Comparison of ENCODE assay signal across 17 cellular contexts in the genomic region with DNA sequence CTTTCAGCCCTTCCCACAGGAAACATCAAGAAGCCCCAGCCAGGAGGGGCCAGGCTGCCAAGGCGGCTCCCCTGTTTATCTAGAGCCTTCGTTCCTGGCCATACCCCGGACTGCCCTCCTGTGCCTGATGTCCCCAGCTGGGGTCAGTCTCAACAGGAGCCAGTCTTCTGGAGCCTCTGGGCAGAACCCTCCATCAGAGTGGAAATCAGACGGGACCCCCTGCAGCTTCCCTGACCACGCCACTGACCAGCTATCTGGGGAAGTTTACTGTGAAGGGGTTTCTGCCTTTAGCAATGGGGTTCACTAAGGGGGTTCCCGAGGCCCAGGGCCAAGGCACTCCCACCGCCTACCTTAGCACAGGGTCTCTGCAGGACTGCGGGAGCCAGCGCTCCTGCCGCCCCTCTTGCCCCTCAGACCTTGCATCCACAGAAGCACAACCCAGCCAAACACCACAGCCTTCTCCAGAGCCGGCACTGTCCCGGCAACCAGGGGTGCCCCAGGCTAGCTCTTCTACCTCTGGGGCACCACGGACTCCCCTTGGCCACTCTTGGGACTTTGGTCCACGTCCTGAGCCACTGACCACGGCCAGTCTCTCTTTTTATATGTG. TPM values are rescaled to one million over a fixed set of nuclear protein-coding genes. Genes with fewer than 3 reads are reported as not detected.
DNase-seq lines count a peak whose midpoint lies in the region; ATAC-seq and TF ChIP-seq lines count a peak whose summit lies in the region.
"Had no signal": no experiment of that assay in that cellular context is flagged by ENCODE, and none has a peak within 500 bp of the region (broad histone marks: within the 10 kb centered on the region; RNA-seq: fewer than 3 reads in every experiment).

No MANE protein-coding gene starts in this region.

- H3K4me1 ChIP-seq in CD4-positive, alpha-beta memory T cell (ENCODE audit: insufficient read depth, low read length), result peaks cover 23% of the 10 kb centered on the region
- peaks cover 10 to 16% of the 10 kb centered on the region in 2 donors for H3K4me1 ChIP-seq in neuronal stem cell (ENCODE audit: control insufficient read depth in 2 of 2, insufficient read depth in 1 of 2, low read depth in 1 of 2, low read length in 2 of 2)

- CTCF ChIA-PET in activated CD4-positive, alpha-beta memory T cell treated with anti-CD3 and anti-CD28 coated beads for 36 hours (lab: Charles Lee), result interaction anchor here (0.6 kb wide), 1 partner anchor 295 kb away, joined by 3 read pairs; no protein-coding TSS in a partner anchor
- CTCF ChIA-PET in activated CD4-positive, alpha-beta memory T cell treated with anti-CD3 and anti-CD28 coated beads, Interleukin-2, amount 10 ng/mL, durations not matched to agents 7 days and 5 days (lab: Charles Lee), result interaction anchor here (1.6 kb wide), 1 partner anchor 15 kb away, joined by 3 read pairs; no protein-coding TSS in a partner anchor
- CTCF ChIA-PET in CD4-positive, alpha-beta memory T cell (lab: Charles Lee; ENCODE audit: partially characterized antibody), result interaction anchor here (1.5 kb wide), 2 partner anchors 18 to 207 kb away, joined by 3 to 4 read pairs; no protein-coding TSS in a partner anchor
- CTCF ChIA-PET in activated B cell treated with CpG ODN at 0.5 μM for 24 hours (lab: Charles Lee), result no interaction called here

- no peaks in the 10 kb centered on the region for H3K27me3 ChIP-seq in CD4-positive, alpha-beta memory T cell (ENCODE audit: insufficient read depth, low read length)
- H3K27me3 ChIP-seq in neuronal stem cell (ENCODE audit: control insufficient read depth in 3 of 3, insufficient read depth in 3 of 3, low read depth in 1 of 3, low read length in 3 of 3), result no peaks in the 10 kb centered on the region
- H3K27me3 ChIP-seq in MG63, result no peaks in the 10 kb centered on the region
- H3K27me3 ChIP-seq: BLaER1 had no signal

- intact Hi-C loops in activated CD4-positive, alpha-beta memory T cell treated with anti-CD3 and anti-CD28 coated beads for 36 hours (cut with micrococcal nuclease), result no loop called here
- intact Hi-C loops in CD4-positive, alpha-beta memory T cell (cut with micrococcal nuclease), result loop anchor here (5.0 kb wide), 1 partner anchor 254 kb away; no protein-coding TSS in a partner anchor
- intact Hi-C loops in activated B cell treated with CpG ODN at 0.5 μM for 24 hours (cut with micrococcal nuclease), result no loop called here

- H2BK12ac ChIP-seq in neuronal stem cell (ENCODE audit: low read length), result no peak overlapping the region

- POLR2A ChIA-PET in activated CD4-positive, alpha-beta memory T cell treated with anti-CD3 and anti-CD28 coated beads for 36 hours (lab: Charles Lee), result interaction anchor here (0.9 kb wide), 1 partner anchor 267 kb away, joined by 3 read pairs; no protein-coding TSS in a partner anchor
- POLR2A ChIA-PET in activated CD4-positive, alpha-beta memory T cell treated with anti-CD3 and anti-CD28 coated beads, Interleukin-2, amount 10 ng/mL, durations not matched to agents 7 days and 5 days (lab: Charles Lee), result no interaction called here
- POLR2A ChIA-PET in CD4-positive, alpha-beta memory T cell (lab: Charles Lee; ENCODE audit: partially characterized antibody), result interaction anchor here (1.1 to 1.5 kb wide), 2 partner anchors 21 to 244 kb away, joined by 3 to 4 read pairs; no protein-coding TSS in a partner anchor
- POLR2A ChIA-PET in activated B cell treated with CpG ODN at 0.5 μM for 24 hours (lab: Charles Lee), result no interaction called here

- H4K8ac ChIP-seq in neuronal stem cell (ENCODE audit: low read depth, low read length), result no peak overlapping the region

- DNase-seq in activated CD4-positive, alpha-beta memory T cell treated with anti-CD3 and anti-CD28 coated beads for 36 hours, result no peak
- DNase-seq in activated CD4-positive, alpha-beta memory T cell treated with anti-CD3 and anti-CD28 coated beads, Interleukin-2, amount 10 ng/mL, durations not matched to agents 7 days and 5 days, result no peak
- no peak for DNase-seq in CD4-positive, alpha-beta memory T cell
- DNase-seq in activated B cell treated with CpG ODN at 0.5 μM for 24 hours (no peak), neuronal stem cell (ENCODE audit: low spot score) (no peak), MG63 (no peak)
- no peak for DNase-seq in stimulated activated CD8-positive, alpha-beta memory T cell treated with anti-CD3 and anti-CD28 coated beads, Interleukin-4, amount 100 ng/mL, for 48 hours
- DNase-seq: DND-41, HCEC 1CT, KG1, NCI-H1048, NCI-H146, NCI-H2081, NCI-H748 treated with DMSO at 0.1 percent for 48 hours, PC-9 had no signal

- no peaks in the 10 kb centered on the region for H3K36me3 Mint-ChIP-seq in activated CD4-positive, alpha-beta memory T cell treated with anti-CD3 and anti-CD28 coated beads for 36 hours
- peaks cover 7% of the 10 kb centered on the region for H3K36me3 Mint-ChIP-seq in activated CD4-positive, alpha-beta memory T cell treated with anti-CD3 and anti-CD28 coated beads, Interleukin-2, amount 10 ng/mL, durations not matched to agents 7 days and 5 days (ENCODE audit: low read depth)
- peaks cover 4 to 20% of the 10 kb centered on the region in 2 donors for H3K36me3 Mint-ChIP-seq in CD4-positive, alpha-beta memory T cell
- peaks cover 9% of the 10 kb centered on the region for H3K36me3 Mint-ChIP-seq in activated B cell treated with CpG ODN at 0.5 μM for 24 hours (ENCODE audit: low read depth)

- no peak overlapping the region for H3K9ac ChIP-seq in neuronal stem cell (ENCODE audit: low read depth, low read length, poor library complexity)
- H3K9ac ChIP-seq: BLaER1 had no signal

- H2BK15ac ChIP-seq in neuronal stem cell (ENCODE audit: low read length), result no peak overlapping the region

- no peaks in the 10 kb centered on the region for H3K9me3 Mint-ChIP-seq in activated CD4-positive, alpha-beta memory T cell treated with anti-CD3 and anti-CD28 coated beads for 36 hours
- no peaks in the 10 kb centered on the region for H3K9me3 Mint-ChIP-seq in activated CD4-positive, alpha-beta memory T cell treated with anti-CD3 and anti-CD28 coated beads, Interleukin-2, amount 10 ng/mL, durations not matched to agents 7 days and 5 days
- peaks cover 0 to 2% (median 0%) of the 10 kb centered on the region in 8 donors for H3K9me3 Mint-ChIP-seq in CD4-positive, alpha-beta memory T cell
- H3K9me3 Mint-ChIP-seq in activated B cell treated with CpG ODN at 0.5 μM for 24 hours, result no peaks in the 10 kb centered on the region

- H3K36me3 ChIP-seq in CD4-positive, alpha-beta memory T cell (ENCODE audit: insufficient read depth, low read length), result no peaks in the 10 kb centered on the region
- H3K36me3 ChIP-seq in neuronal stem cell (replicated peaks in 1 of 2; ENCODE audit: control insufficient read depth in 2 of 2, insufficient read depth in 2 of 2, low read length in 2 of 2), result peaks cover 27 to 57% of the 10 kb centered on the region in 2 donors
- peaks cover 6% of the 10 kb centered on the region for H3K36me3 ChIP-seq in MG63

- no CpG with 5 or more reads among the region's 15 CpGs for WGBS in neuronal stem cell (ENCODE audit: extremely low coverage in 2 of 2, insufficient read length in 2 of 2, insufficient replicate concordance in 1 of 2), 2 donors

- no peak overlapping the region for H2BK5ac ChIP-seq in neuronal stem cell (ENCODE audit: low read length)

- H3K4me2 ChIP-seq in neuronal stem cell (ENCODE audit: insufficient read depth, low read length, poor library complexity, severe bottlenecking), result no peak overlapping the region
- H3K4me2 ChIP-seq: BLaER1, PC-9 had no signal

- H3K18ac ChIP-seq in neuronal stem cell (ENCODE audit: low read length), result no peak overlapping the region

- no peak overlapping the region for H3K4me3 Mint-ChIP-seq in activated CD4-positive, alpha-beta memory T cell treated with anti-CD3 and anti-CD28 coated beads for 36 hours
- H3K4me3 Mint-ChIP-seq in activated CD4-positive, alpha-beta memory T cell treated with anti-CD3 and anti-CD28 coated beads, Interleukin-2, amount 10 ng/mL, durations not matched to agents 7 days and 5 days, result no peak overlapping the region
- H3K4me3 Mint-ChIP-seq in CD4-positive, alpha-beta memory T cell, result peak overlapping the region in 1 of 8 donors; percentile 44
- peak overlapping the region; percentile 15 for H3K4me3 Mint-ChIP-seq in activated B cell treated with CpG ODN at 0.5 μM for 24 hours

- H3K27ac ChIP-seq in CD4-positive, alpha-beta memory T cell (ENCODE audit: low read depth, low read length), result no peak overlapping the region
- no peak overlapping the region for H3K27ac ChIP-seq in neuronal stem cell (replicated peaks; ENCODE audit: low read length)
- H3K27ac ChIP-seq: BLaER1, PC-9 had no signal

- H2BK120ac ChIP-seq in neuronal stem cell (ENCODE audit: low read depth, low read length), result no peak overlapping the region

- ATAC-seq in activated B cell treated with CpG ODN at 0.5 μM for 24 hours (ENCODE audit: low read depth) (no peak), HG02642 (IDR thresholded peaks at IDR 0.05; ENCODE audit: poor library complexity, unreplicated experiment) (no peak)

- peaks cover 13% of the 10 kb centered on the region for H3K79me1 ChIP-seq in neuronal stem cell (ENCODE audit: low read depth, low read length)

- H3K4me1 Mint-ChIP-seq in activated CD4-positive, alpha-beta memory T cell treated with anti-CD3 and anti-CD28 coated beads for 36 hours (ENCODE audit: low read depth), result peaks cover 22% of the 10 kb centered on the region
- H3K4me1 Mint-ChIP-seq in activated CD4-positive, alpha-beta memory T cell treated with anti-CD3 and anti-CD28 coated beads, Interleukin-2, amount 10 ng/mL, durations not matched to agents 7 days and 5 days, result peaks cover 28% of the 10 kb centered on the region
- peaks cover 19 to 29% (median 23%) of the 10 kb centered on the region in 4 donors for H3K4me1 Mint-ChIP-seq in CD4-positive, alpha-beta memory T cell
- peaks cover 18% of the 10 kb centered on the region for H3K4me1 Mint-ChIP-seq in activated B cell treated with CpG ODN at 0.5 μM for 24 hours

- H3K23ac ChIP-seq in neuronal stem cell (ENCODE audit: low read depth, low read length, poor library complexity), result peak overlapping the region; percentile 25

- peak overlapping the region; percentile 31 for H3K27ac Mint-ChIP-seq in activated CD4-positive, alpha-beta memory T cell treated with anti-CD3 and anti-CD28 coated beads for 36 hours
- H3K27ac Mint-ChIP-seq in activated CD4-positive, alpha-beta memory T cell treated with anti-CD3 and anti-CD28 coated beads, Interleukin-2, amount 10 ng/mL, durations not matched to agents 7 days and 5 days, result no peak overlapping the region
- peak overlapping the region in 4 of 7 donors; percentile 27 to 86 (median 56) for H3K27ac Mint-ChIP-seq in CD4-positive, alpha-beta memory T cell
- H3K27ac Mint-ChIP-seq in activated B cell treated with CpG ODN at 0.5 μM for 24 hours, result no peak overlapping the region

- no peak overlapping the region for H2AK5ac ChIP-seq in neuronal stem cell (ENCODE audit: low read depth, low read length)

- H3K27me3 Mint-ChIP-seq in activated CD4-positive, alpha-beta memory T cell treated with anti-CD3 and anti-CD28 coated beads for 36 hours, result no peaks in the 10 kb centered on the region
- H3K27me3 Mint-ChIP-seq in activated CD4-positive, alpha-beta memory T cell treated with anti-CD3 and anti-CD28 coated beads, Interleukin-2, amount 10 ng/mL, durations not matched to agents 7 days and 5 days, result no peaks in the 10 kb centered on the region
- no peaks in the 10 kb centered on the region for H3K27me3 Mint-ChIP-seq in CD4-positive, alpha-beta memory T cell
- H3K27me3 Mint-ChIP-seq in activated B cell treated with CpG ODN at 0.5 μM for 24 hours, result no peaks in the 10 kb centered on the region

- no peak for TF ChIP-seq CTCF in activated B cell treated with CpG ODN at 0.5 μM for 24 hours (IDR thresholded peaks at IDR 0.05)

- no peak overlapping the region for H3K4me3 ChIP-seq in CD4-positive, alpha-beta memory T cell (ENCODE audit: low read length in 2 of 2)
- no peak overlapping the region for H3K4me3 ChIP-seq in neuronal stem cell (ENCODE audit: low read length in 2 of 2)
- H3K4me3 ChIP-seq in MG63, result no peak overlapping the region
- H3K4me3 ChIP-seq: BLaER1, PC-9 had no signal

- no peak overlapping the region for H2AFZ ChIP-seq in neuronal stem cell (ENCODE audit: low read length)
- H2AFZ ChIP-seq: PC-9 had no signal

- no peak overlapping the region for H3K14ac ChIP-seq in neuronal stem cell (ENCODE audit: low read length)

- no peaks in the 10 kb centered on the region for H3K9me3 ChIP-seq in CD4-positive, alpha-beta memory T cell (ENCODE audit: control insufficient read depth in 1 of 2, low read length in 2 of 2)
- H3K9me3 ChIP-seq in neuronal stem cell (replicated peaks in 1 of 2; ENCODE audit: control insufficient read depth in 2 of 2, insufficient read depth in 1 of 2, low read depth in 1 of 2, low read length in 2 of 2), result no peaks in the 10 kb centered on the region
- no peaks in the 10 kb centered on the region for H3K9me3 ChIP-seq in MG63
- H3K9me3 ChIP-seq: BLaER1 had no signal

- no peak overlapping the region for H4K91ac ChIP-seq in neuronal stem cell (ENCODE audit: low read depth, low read length, poor library complexity)

- H3K4ac ChIP-seq in neuronal stem cell (ENCODE audit: low read length), result no peak overlapping the region

RNA-seq across cellular contexts. Expression of gene MTFR1L, which starts 3.5 kb away (rescaled TPM):
- total RNA-seq in activated CD4-positive, alpha-beta memory T cell treated with anti-CD3 and anti-CD28 coated beads for 36 hours, result 10 to 100 TPM; 28.0 to 31.1 TPM
- 10 to 100 TPM; 36.6 to 37.7 TPM for total RNA-seq in activated CD4-positive, alpha-beta memory T cell treated with anti-CD3 and anti-CD28 coated beads, Interleukin-2, amount 10 ng/mL, durations not matched to agents 7 days and 5 days
- 10 to 100 TPM; 53.3 to 57.2 TPM for total RNA-seq in CD4-positive, alpha-beta memory T cell
- polyA plus RNA-seq in CD4-positive, alpha-beta memory T cell, result 10 to 100 TPM; 27.5 to 58.4 TPM
- total RNA-seq in activated B cell treated with CpG ODN at 0.5 μM for 24 hours, result 34.6 and 35.3 TPM in 2 replicates
- polyA plus RNA-seq in neuronal stem cell (2013, experiment 1 of 2), result 32.0 TPM
- polyA plus RNA-seq in neuronal stem cell (2013, experiment 2 of 2), result 30.2 TPM
- 18.2 and 24.3 TPM in 2 replicates for total RNA-seq in MG63 (2014; rRNA removed; shearing (Covaris generic); ENCODE audit: low replicate concordance)

RNA-seq across cellular contexts. Expression of gene SELENON, which starts 16.2 kb away (rescaled TPM):
- 10 to 100 TPM; 26.8 to 26.9 TPM for total RNA-seq in activated CD4-positive, alpha-beta memory T cell treated with anti-CD3 and anti-CD28 coated beads for 36 hours
- 1 to 10 TPM; 5.9 to 6.0 TPM for total RNA-seq in activated CD4-positive, alpha-beta memory T cell treated with anti-CD3 and anti-CD28 coated beads, Interleukin-2, amount 10 ng/mL, durations not matched to agents 7 days and 5 days
- 10 to 100 TPM; 24.8 to 26.2 TPM for total RNA-seq in CD4-positive, alpha-beta memory T cell
- polyA plus RNA-seq in CD4-positive, alpha-beta memory T cell, result 1 to 10 TPM in 1 of 2 donors, under 1 TPM in 1; 0.65 to 6.5 TPM
- 13.5 and 15.1 TPM in 2 replicates for total RNA-seq in activated B cell treated with CpG ODN at 0.5 μM for 24 hours
- 92.8 TPM for polyA plus RNA-seq in neuronal stem cell (2013, experiment 1 of 2)
- 91.3 TPM for polyA plus RNA-seq in neuronal stem cell (2013, experiment 2 of 2)
- 12.9 and 18.8 TPM in 2 replicates for total RNA-seq in MG63 (2014; rRNA removed; shearing (Covaris generic); ENCODE audit: low replicate concordance)

RNA-seq across cellular contexts. Expression of gene AUNIP, which starts 43.0 kb away (rescaled TPM):
- total RNA-seq in activated CD4-positive, alpha-beta memory T cell treated with anti-CD3 and anti-CD28 coated beads for 36 hours, result 10 to 100 TPM in 1 of 2 experiments, 1 to 10 TPM in 1; 7.8 to 10.1 TPM
- total RNA-seq in activated CD4-positive, alpha-beta memory T cell treated with anti-CD3 and anti-CD28 coated beads, Interleukin-2, amount 10 ng/mL, durations not matched to agents 7 days and 5 days, result 1 to 10 TPM; 5.2 to 5.4 TPM
- total RNA-seq in CD4-positive, alpha-beta memory T cell, result not detected
- not detected for polyA plus RNA-seq in CD4-positive, alpha-beta memory T cell
- 0.42 and 0.64 TPM in 2 replicates for total RNA-seq in activated B cell treated with CpG ODN at 0.5 μM for 24 hours
- 7.6 TPM for polyA plus RNA-seq in neuronal stem cell (2013, experiment 1 of 2)
- 7.3 TPM for polyA plus RNA-seq in neuronal stem cell (2013, experiment 2 of 2)
- 10.3 and 20.6 TPM in 2 replicates for total RNA-seq in MG63 (2014; rRNA removed; shearing (Covaris generic); ENCODE audit: low replicate concordance)

RNA-seq across cellular contexts. Expression of gene PAQR7, which starts 59.3 kb away (rescaled TPM):
- total RNA-seq in activated CD4-positive, alpha-beta memory T cell treated with anti-CD3 and anti-CD28 coated beads for 36 hours, result 1 to 10 TPM; 4.1 to 4.2 TPM
- total RNA-seq in activated CD4-positive, alpha-beta memory T cell treated with anti-CD3 and anti-CD28 coated beads, Interleukin-2, amount 10 ng/mL, durations not matched to agents 7 days and 5 days, result 1 to 10 TPM; 1.4 TPM
- 1 to 10 TPM; 2.1 to 2.6 TPM for total RNA-seq in CD4-positive, alpha-beta memory T cell
- under 1 TPM in 1 of 2 donors, not detected in 1; 0.29 TPM for polyA plus RNA-seq in CD4-positive, alpha-beta memory T cell
- total RNA-seq in activated B cell treated with CpG ODN at 0.5 μM for 24 hours, result 3.7 and 4.6 TPM in 2 replicates
- polyA plus RNA-seq in neuronal stem cell (2013, experiment 1 of 2), result 2.4 TPM
- 2.3 TPM for polyA plus RNA-seq in neuronal stem cell (2013, experiment 2 of 2)
- 3.8 and 8.3 TPM in 2 replicates for total RNA-seq in MG63 (2014; rRNA removed; shearing (Covaris generic); ENCODE audit: low replicate concordance)

Comparison
In these comparisons a context has a peak if more than half of its experiments do, and no peak if none do; other contexts are left out.
1. H3K27ac Mint-ChIP-seq: peak in activated CD4-positive, alpha-beta memory T cell treated with anti-CD3 and anti-CD28 coated beads for 36 hours (single experiment) and CD4-positive, alpha-beta memory T cell (4 of 7); none in activated CD4-positive, alpha-beta memory T cell treated with anti-CD3 and anti-CD28 coated beads, Interleukin-2, amount 10 ng/mL, durations not matched to agents 7 days and 5 days (single experiment) and activated B cell treated with CpG ODN at 0.5 μM for 24 hours (single experiment).
2. POLR2A ChIA-PET loops: an anchor here in activated CD4-positive, alpha-beta memory T cell treated with anti-CD3 and anti-CD28 coated beads for 36 hours (0.9 kb wide) and CD4-positive, alpha-beta memory T cell (1.1 to 1.5 kb wide); none called in activated CD4-positive, alpha-beta memory T cell treated with anti-CD3 and anti-CD28 coated beads, Interleukin-2, amount 10 ng/mL, durations not matched to agents 7 days and 5 days and activated B cell treated with CpG ODN at 0.5 μM for 24 hours.